In genomic region chr9:96062854-96063253, GRCh38 we compare ENCODE assay signal across 21 cellular contexts.
"Had no signal": no experiment of that assay in that cellular context is flagged by ENCODE, and none has a peak within 500 bp of the region (broad histone marks: within the 10 kb centered on the region; RNA-seq: fewer than 3 reads in every experiment).

No MANE protein-coding gene starts in this region.

- H3K27ac Mint-ChIP-seq: activated CD4-positive, alpha-beta T cell treated with anti-CD3 and anti-CD28 coated beads, Interleukin-2, amount 10 ng/mL, durations not matched to agents 7 days and 5 days; activated naive CD4-positive, alpha-beta T cell treated with anti-CD3 and anti-CD28 coated beads, Interleukin-2, amount 10 ng/mL, durations not matched to agents 7 days and 5 days; stimulated activated memory B cell treated with anti-CD40 and anti-IgM and Interleukin-4, amounts not matched to agents 10 μg/mL and 1 μg/mL and 100 μg/mL, for 72 hours; type B pancreatic cell had no signal

- H3K4me3 Mint-ChIP-seq: activated CD4-positive, alpha-beta T cell treated with anti-CD3 and anti-CD28 coated beads, Interleukin-2, amount 10 ng/mL, durations not matched to agents 7 days and 5 days; activated naive CD4-positive, alpha-beta T cell treated with anti-CD3 and anti-CD28 coated beads, Interleukin-2, amount 10 ng/mL, durations not matched to agents 7 days and 5 days; activated T-cell treated with anti-CD3 and anti-CD28 coated beads, Interleukin-2, amount 50 U/mL, for 4 hours; nephron; stimulated activated memory B cell treated with anti-CD40 and anti-IgM and Interleukin-4, amounts not matched to agents 10 μg/mL and 1 μg/mL and 100 μg/mL, for 72 hours; type B pancreatic cell had no signal

- H3K36me3 ChIP-seq: pancreas had no signal

- FAIRE-seq: pancreas, small intestine had no signal

- H3K4me3 ChIP-seq: pancreas had no signal

- DNase-seq: activated CD4-positive, alpha-beta T cell treated with anti-CD3 and anti-CD28 coated beads, Interleukin-2, amount 10 ng/mL, durations not matched to agents 7 days and 5 days; activated CD4-positive, CD25-positive, alpha-beta regulatory T cell treated with anti-CD3 and anti-CD28 coated beads, Interleukin-2, amount 50 U/mL, for 72 hours; activated CD8-positive, alpha-beta memory T cell treated with anti-CD3 and anti-CD28 coated beads for 24 hours; activated CD8-positive, alpha-beta memory T cell treated with anti-CD3 and anti-CD28 coated beads, Interleukin-2, amount 50 U/mL, for 4 hours; activated effector memory CD4-positive, alpha-beta T cell treated with Interleukin-2 at 50 U/mL for 16 hours; activated naive CD4-positive, alpha-beta T cell treated with anti-CD3 and anti-CD28 coated beads, Interleukin-2, amount 10 ng/mL, durations not matched to agents 7 days and 5 days; activated T-cell treated with anti-CD3 and anti-CD28 coated beads, Interleukin-2, amount 50 U/mL, for 4 hours; amygdala; cerebellar nuclear complex; effector CD8-positive, alpha-beta T cell; foreskin keratinocyte; left ventricle myocardium superior; mammary epithelial cell; pancreas; SK-N-SH; small intestine; stimulated activated CD4-positive, alpha-beta T cell treated with anti-CD3 and anti-CD28 coated beads, Interleukin-2, amount 100 ng/mL, for 24 hours had no signal

- H3K36me3 Mint-ChIP-seq: activated naive CD4-positive, alpha-beta T cell treated with anti-CD3 and anti-CD28 coated beads, Interleukin-2, amount 10 ng/mL, durations not matched to agents 7 days and 5 days; stimulated activated memory B cell treated with anti-CD40 and anti-IgM and Interleukin-4, amounts not matched to agents 10 μg/mL and 1 μg/mL and 100 μg/mL, for 72 hours; type B pancreatic cell had no signal

- H3K4me1 ChIP-seq: foreskin keratinocyte, pancreas had no signal

- H3K9me3 ChIP-seq: pancreas, SK-N-SH had no signal

- H3K27ac ChIP-seq: foreskin keratinocyte, pancreas, VCaP had no signal

- H3K9me3 Mint-ChIP-seq: activated naive CD4-positive, alpha-beta T cell treated with anti-CD3 and anti-CD28 coated beads, Interleukin-2, amount 10 ng/mL, durations not matched to agents 7 days and 5 days; activated T-cell treated with anti-CD3 and anti-CD28 coated beads, Interleukin-2, amount 50 U/mL, for 4 hours; stimulated activated memory B cell treated with anti-CD40 and anti-IgM and Interleukin-4, amounts not matched to agents 10 μg/mL and 1 μg/mL and 100 μg/mL, for 72 hours had no signal

- H3K9ac ChIP-seq: SK-N-SH had no signal

- H3K27me3 Mint-ChIP-seq: activated CD4-positive, alpha-beta T cell treated with anti-CD3 and anti-CD28 coated beads, Interleukin-2, amount 10 ng/mL, durations not matched to agents 7 days and 5 days had no signal

- H3K27me3 ChIP-seq: foreskin keratinocyte, pancreas had no signal

- H3K4me1 Mint-ChIP-seq: activated CD4-positive, alpha-beta T cell treated with anti-CD3 and anti-CD28 coated beads, Interleukin-2, amount 10 ng/mL, durations not matched to agents 7 days and 5 days; stimulated activated memory B cell treated with anti-CD40 and anti-IgM and Interleukin-4, amounts not matched to agents 10 μg/mL and 1 μg/mL and 100 μg/mL, for 72 hours had no signal

- H3K4me2 ChIP-seq: SK-N-SH had no signal
